Comparison of ENCODE assay signal across 8 cellular contexts in genomic region chr20:49594143-49594928, GRCh38. TPM values are rescaled to one million over a fixed set of nuclear protein-coding genes. Genes with fewer than 3 reads are reported as not detected.
DNase-seq lines count a peak whose midpoint lies in the region; ATAC-seq, FAIRE-seq and TF ChIP-seq lines count a peak whose summit lies in the region.

No MANE protein-coding gene starts in this region.

- no peaks in the 10 kb centered on the region for H3K27me3 Mint-ChIP-seq in T-helper 1 cell treated with Interleukin-12 subunit alpha and Interleukin-12 subunit beta and Interleukin-4 antibody, amounts not matched to agents 30 μg/mL and 1 μg/mL, for 36 hours (ENCODE audit: low read depth)
- H3K27me3 Mint-ChIP-seq in central memory CD8-positive, alpha-beta T cell = no peaks in the 10 kb centered on the region

- DNase-seq in ELR (ENCODE audit: low read depth) (peak; percentile 59), pancreas (no peak), NCI-H526 treated with DMSO at 0.1 percent for 48 hours (lab: John Stamatoyannopoulos, UW) (no peak), NAMALWA (ENCODE audit: low spot score) (no peak)
- DNase-seq in central memory CD8-positive, alpha-beta T cell (ENCODE audit: low spot score in 2 of 2) = no peak

- H3K36me3 Mint-ChIP-seq in T-helper 1 cell treated with Interleukin-12 subunit alpha and Interleukin-12 subunit beta and Interleukin-4 antibody, amounts not matched to agents 30 μg/mL and 1 μg/mL, for 36 hours (ENCODE audit: low read depth) = peaks cover 43% of the 10 kb centered on the region
- H3K36me3 Mint-ChIP-seq in central memory CD8-positive, alpha-beta T cell (ENCODE audit: insufficient read depth) = peaks cover 3% of the 10 kb centered on the region

- H3K9me3 Mint-ChIP-seq in T-helper 1 cell treated with Interleukin-12 subunit alpha and Interleukin-12 subunit beta and Interleukin-4 antibody, amounts not matched to agents 30 μg/mL and 1 μg/mL, for 36 hours = peaks cover 15% of the 10 kb centered on the region
- H3K9me3 Mint-ChIP-seq in central memory CD8-positive, alpha-beta T cell = no peaks in the 10 kb centered on the region

- peak overlapping the region; percentile 96 for H3K27ac Mint-ChIP-seq in T-helper 1 cell treated with Interleukin-12 subunit alpha and Interleukin-12 subunit beta and Interleukin-4 antibody, amounts not matched to agents 30 μg/mL and 1 μg/mL, for 36 hours
- peak overlapping the region; percentile 75 for H3K27ac Mint-ChIP-seq in central memory CD8-positive, alpha-beta T cell (ENCODE audit: low read depth)

- intact Hi-C loops in pancreas (cut with DNase I) = no loop called here

- 68 to 73% methylated on average over 12 of the region's 12 CpGs for WGBS in pancreas, 2 donors

- TF ChIP-seq CTCF in pancreas (IDR thresholded peaks at IDR 0.05) = no peak

- peak; percentile 75 for ATAC-seq in central memory CD8-positive, alpha-beta T cell (replicated peaks; ENCODE audit: extremely low read depth, poor library complexity, severe bottlenecking)
- peak in 3 of 4 donors; percentile 61 to 67 (median 65) for ATAC-seq in pancreas
- ATAC-seq in HG02981 (IDR thresholded peaks at IDR 0.05; ENCODE audit: unreplicated experiment) = no peak
- ATAC-seq in HG02763 (IDR thresholded peaks at IDR 0.05; ENCODE audit: unreplicated experiment) = no peak

- H3K4me1 ChIP-seq in pancreas = no peaks in the 10 kb centered on the region

- no peaks in the 10 kb centered on the region for H3K27me3 ChIP-seq in pancreas

- no peak overlapping the region for H3K27ac ChIP-seq in pancreas

- no peak overlapping the region for H3K4me3 ChIP-seq in pancreas

- H3K9me3 ChIP-seq in pancreas = no peaks in the 10 kb centered on the region

- FAIRE-seq in pancreas (lab: Jason Lieb, UNC) = no peak

- peaks cover 75% of the 10 kb centered on the region for H3K4me1 Mint-ChIP-seq in T-helper 1 cell treated with Interleukin-12 subunit alpha and Interleukin-12 subunit beta and Interleukin-4 antibody, amounts not matched to agents 30 μg/mL and 1 μg/mL, for 36 hours (ENCODE audit: low read depth)
- H3K4me1 Mint-ChIP-seq in central memory CD8-positive, alpha-beta T cell = peaks cover 47% of the 10 kb centered on the region

- H3K4me3 Mint-ChIP-seq in T-helper 1 cell treated with Interleukin-12 subunit alpha and Interleukin-12 subunit beta and Interleukin-4 antibody, amounts not matched to agents 30 μg/mL and 1 μg/mL, for 36 hours = peak overlapping the region; percentile 74
- H3K4me3 Mint-ChIP-seq in central memory CD8-positive, alpha-beta T cell = peak overlapping the region; percentile 67

- H3K36me3 ChIP-seq in pancreas = no peaks in the 10 kb centered on the region

RNA-seq across cellular contexts. Expression of gene PTGIS, which starts 26.4 kb away (rescaled TPM):
- total RNA-seq in pancreas = 10 to 100 TPM in 3 of 6 donors, 1 to 10 TPM in 3; 1.2 to 16.2 (median 6.6) TPM
- 1 to 10 TPM; 1.6 to 3.5 TPM for polyA plus RNA-seq in pancreas

Comparison
In these comparisons a context has a peak if more than half of its experiments do, and no peak if none do; other contexts are left out.
1. ATAC-seq: peak in central memory CD8-positive, alpha-beta T cell (single experiment) and pancreas (3 of 4); none in HG02981 (single experiment) and HG02763 (single experiment).